In the genomic region with DNA sequence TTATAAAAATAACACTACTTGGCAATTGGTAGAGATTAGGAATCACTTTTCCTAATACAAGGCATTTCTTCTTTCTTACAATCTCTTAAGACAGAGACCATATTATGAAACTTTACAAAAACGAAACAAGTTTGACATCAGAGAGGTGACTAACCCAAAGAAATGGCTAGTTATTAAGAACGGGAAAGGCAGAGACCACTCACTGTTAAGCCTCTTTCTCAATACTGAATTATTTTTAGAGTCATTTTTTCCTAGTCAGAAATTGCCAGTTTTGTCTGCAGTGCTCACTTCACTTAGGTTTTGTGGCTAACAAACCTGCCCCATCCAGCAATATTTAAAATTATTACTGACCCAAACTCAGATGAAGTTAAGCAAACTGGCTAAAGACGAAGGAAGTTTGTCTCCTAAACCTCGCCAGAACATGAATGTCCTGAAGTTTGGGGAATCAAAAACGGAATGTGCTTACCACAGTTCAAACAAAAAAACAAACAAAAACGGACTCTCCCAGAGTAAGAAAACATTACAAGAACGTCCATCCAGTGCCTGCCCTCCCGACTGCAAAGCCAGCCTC, we compare ENCODE assay signal across 1 cellular context.
TF ChIP-seq lines count a peak whose summit lies in the region.

No MANE protein-coding gene starts in this region.

TF ChIP-seq in GM23338, 12 proteins besides CTCF, POLR2A, EP300 and RAD21 (continued from another document):
- TF ChIP-seq, protein P1, sequence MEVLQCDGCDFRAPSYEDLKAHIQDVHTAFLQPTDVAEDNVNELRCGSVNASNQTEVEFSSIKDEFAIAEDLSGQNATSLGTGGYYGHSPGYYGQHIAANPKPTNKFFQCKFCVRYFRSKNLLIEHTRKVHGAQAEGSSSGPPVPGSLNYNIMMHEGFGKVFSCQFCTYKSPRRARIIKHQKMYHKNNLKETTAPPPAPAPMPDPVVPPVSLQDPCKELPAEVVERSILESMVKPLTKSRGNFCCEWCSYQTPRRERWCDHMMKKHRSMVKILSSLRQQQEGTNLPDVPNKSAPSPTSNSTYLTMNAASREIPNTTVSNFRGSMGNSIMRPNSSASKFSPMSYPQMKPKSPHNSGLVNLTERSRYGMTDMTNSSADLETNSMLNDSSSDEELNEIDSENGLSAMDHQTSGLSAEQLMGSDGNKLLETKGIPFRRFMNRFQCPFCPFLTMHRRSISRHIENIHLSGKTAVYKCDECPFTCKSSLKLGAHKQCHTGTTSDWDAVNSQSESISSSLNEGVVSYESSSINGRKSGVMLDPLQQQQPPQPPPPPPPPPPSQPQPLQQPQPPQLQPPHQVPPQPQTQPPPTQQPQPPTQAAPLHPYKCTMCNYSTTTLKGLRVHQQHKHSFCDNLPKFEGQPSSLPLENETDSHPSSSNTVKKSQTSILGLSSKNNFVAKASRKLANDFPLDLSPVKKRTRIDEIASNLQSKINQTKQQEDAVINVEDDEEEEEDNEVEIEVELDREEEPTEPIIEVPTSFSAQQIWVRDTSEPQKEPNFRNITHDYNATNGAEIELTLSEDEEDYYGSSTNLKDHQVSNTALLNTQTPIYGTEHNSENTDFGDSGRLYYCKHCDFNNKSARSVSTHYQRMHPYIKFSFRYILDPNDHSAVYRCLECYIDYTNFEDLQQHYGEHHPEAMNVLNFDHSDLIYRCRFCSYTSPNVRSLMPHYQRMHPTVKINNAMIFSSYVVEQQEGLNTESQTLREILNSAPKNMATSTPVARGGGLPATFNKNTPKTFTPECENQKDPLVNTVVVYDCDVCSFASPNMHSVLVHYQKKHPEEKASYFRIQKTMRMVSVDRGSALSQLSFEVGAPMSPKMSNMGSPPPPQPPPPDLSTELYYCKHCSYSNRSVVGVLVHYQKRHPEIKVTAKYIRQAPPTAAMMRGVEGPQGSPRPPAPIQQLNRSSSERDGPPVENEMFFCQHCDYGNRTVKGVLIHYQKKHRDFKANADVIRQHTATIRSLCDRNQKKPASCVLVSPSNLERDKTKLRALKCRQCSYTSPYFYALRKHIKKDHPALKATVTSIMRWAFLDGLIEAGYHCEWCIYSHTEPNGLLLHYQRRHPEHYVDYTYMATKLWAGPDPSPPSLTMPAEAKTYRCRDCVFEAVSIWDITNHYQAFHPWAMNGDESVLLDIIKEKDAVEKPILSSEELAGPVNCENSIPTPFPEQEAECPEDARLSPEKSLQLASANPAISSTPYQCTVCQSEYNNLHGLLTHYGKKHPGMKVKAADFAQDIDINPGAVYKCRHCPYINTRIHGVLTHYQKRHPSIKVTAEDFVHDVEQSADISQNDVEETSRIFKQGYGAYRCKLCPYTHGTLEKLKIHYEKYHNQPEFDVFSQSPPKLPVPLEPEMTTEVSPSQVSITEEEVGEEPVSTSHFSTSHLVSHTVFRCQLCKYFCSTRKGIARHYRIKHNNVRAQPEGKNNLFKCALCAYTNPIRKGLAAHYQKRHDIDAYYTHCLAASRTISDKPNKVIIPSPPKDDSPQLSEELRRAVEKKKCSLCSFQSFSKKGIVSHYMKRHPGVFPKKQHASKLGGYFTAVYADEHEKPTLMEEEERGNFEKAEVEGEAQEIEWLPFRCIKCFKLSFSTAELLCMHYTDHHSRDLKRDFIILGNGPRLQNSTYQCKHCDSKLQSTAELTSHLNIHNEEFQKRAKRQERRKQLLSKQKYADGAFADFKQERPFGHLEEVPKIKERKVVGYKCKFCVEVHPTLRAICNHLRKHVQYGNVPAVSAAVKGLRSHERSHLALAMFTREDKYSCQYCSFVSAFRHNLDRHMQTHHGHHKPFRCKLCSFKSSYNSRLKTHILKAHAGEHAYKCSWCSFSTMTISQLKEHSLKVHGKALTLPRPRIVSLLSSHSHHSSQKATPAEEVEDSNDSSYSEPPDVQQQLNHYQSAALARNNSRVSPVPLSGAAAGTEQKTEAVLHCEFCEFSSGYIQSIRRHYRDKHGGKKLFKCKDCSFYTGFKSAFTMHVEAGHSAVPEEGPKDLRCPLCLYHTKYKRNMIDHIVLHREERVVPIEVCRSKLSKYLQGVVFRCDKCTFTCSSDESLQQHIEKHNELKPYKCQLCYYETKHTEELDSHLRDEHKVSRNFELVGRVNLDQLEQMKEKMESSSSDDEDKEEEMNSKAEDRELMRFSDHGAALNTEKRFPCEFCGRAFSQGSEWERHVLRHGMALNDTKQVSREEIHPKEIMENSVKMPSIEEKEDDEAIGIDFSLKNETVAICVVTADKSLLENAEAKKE (CRISPR knock-in tag; IDR thresholded peaks at IDR 0.05): no peak
- TF ChIP-seq ZNF114 (CRISPR knock-in tag; IDR thresholded peaks at IDR 0.05) (no peak), EZH2 (IDR thresholded peaks at IDR 0.05; ENCODE audit: low read depth, unreplicated experiment) (no peak), STAT1 (IDR thresholded peaks at IDR 0.05; ENCODE audit: unreplicated experiment) (no peak), JUNB (IDR thresholded peaks at IDR 0.05; ENCODE audit: unreplicated experiment) (no peak), ZNF331 (CRISPR knock-in tag; IDR thresholded peaks at IDR 0.05; ENCODE audit: low read depth) (no peak), EZH2phosphoT487 (IDR thresholded peaks at IDR 0.05; ENCODE audit: unreplicated experiment) (no peak), NANOG (IDR thresholded peaks at IDR 0.05; ENCODE audit: borderline replicate concordance) (no peak), CREB1 (CRISPR knock-in tag; IDR thresholded peaks at IDR 0.05; ENCODE audit: low read depth) (no peak)
- TF ChIP-seq, protein P2, sequence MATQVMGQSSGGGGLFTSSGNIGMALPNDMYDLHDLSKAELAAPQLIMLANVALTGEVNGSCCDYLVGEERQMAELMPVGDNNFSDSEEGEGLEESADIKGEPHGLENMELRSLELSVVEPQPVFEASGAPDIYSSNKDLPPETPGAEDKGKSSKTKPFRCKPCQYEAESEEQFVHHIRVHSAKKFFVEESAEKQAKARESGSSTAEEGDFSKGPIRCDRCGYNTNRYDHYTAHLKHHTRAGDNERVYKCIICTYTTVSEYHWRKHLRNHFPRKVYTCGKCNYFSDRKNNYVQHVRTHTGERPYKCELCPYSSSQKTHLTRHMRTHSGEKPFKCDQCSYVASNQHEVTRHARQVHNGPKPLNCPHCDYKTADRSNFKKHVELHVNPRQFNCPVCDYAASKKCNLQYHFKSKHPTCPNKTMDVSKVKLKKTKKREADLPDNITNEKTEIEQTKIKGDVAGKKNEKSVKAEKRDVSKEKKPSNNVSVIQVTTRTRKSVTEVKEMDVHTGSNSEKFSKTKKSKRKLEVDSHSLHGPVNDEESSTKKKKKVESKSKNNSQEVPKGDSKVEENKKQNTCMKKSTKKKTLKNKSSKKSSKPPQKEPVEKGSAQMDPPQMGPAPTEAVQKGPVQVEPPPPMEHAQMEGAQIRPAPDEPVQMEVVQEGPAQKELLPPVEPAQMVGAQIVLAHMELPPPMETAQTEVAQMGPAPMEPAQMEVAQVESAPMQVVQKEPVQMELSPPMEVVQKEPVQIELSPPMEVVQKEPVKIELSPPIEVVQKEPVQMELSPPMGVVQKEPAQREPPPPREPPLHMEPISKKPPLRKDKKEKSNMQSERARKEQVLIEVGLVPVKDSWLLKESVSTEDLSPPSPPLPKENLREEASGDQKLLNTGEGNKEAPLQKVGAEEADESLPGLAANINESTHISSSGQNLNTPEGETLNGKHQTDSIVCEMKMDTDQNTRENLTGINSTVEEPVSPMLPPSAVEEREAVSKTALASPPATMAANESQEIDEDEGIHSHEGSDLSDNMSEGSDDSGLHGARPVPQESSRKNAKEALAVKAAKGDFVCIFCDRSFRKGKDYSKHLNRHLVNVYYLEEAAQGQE (IDR thresholded peaks at IDR 0.05; ENCODE audit: unreplicated experiment): no peak
